Comparison of ENCODE assay signal across 16 cellular contexts in the genomic region with DNA sequence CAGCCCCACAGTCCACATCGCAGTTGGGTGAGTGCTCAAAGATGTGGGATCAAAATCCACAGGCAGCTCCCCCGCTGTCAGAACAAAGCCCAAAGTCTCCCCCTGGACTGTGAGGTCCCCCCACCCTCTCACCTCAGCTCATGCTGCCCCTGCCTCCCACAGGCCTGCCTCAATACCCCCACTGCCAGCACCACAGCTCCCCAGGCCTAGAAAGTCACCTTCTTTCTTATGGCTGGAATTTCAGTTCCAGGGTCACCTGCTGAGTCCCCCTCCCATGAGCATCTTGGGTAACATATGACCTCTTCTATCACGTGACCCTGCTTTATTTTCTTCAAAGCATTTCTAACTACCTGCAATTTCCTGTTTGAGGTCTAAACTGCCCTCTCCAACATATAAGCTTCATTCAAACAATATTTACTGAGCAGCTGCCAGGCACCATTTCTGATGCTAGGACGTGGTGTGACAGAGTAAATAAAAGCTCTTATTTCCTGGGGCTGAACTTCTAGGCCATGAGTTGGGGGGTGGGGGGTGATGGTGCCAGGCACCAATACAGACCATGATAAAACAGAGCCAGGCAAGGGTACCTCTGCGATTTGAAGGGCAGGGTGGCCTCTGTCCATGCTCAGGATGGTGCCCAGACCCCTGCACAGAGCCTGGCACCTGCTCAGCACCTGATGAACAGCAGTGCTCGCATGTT. TPM values are rescaled to one million over a fixed set of nuclear protein-coding genes. Genes with fewer than 3 reads are reported as not detected.
DNase-seq lines count a peak whose midpoint lies in the region; ATAC-seq and TF ChIP-seq lines count a peak whose summit lies in the region.
"Had no signal": no experiment of that assay in that cellular context is flagged by ENCODE, and none has a peak within 500 bp of the region (broad histone marks: within the 10 kb centered on the region; RNA-seq: fewer than 3 reads in every experiment).

No MANE protein-coding gene starts in this region.

- no peaks in the 10 kb centered on the region for H3K9me3 Mint-ChIP-seq in endothelial cell (ENCODE audit: unreplicated experiment)
- H3K9me3 Mint-ChIP-seq: CD8-positive, alpha-beta T cell; stimulated activated memory B cell treated with anti-CD40 and anti-IgM and Interleukin-4, amounts not matched to agents 10 μg/mL and 1 μg/mL and 100 μg/mL, for 72 hours had no signal

- no peaks in the 10 kb centered on the region for H3K4me1 ChIP-seq in trophoblast cell (ENCODE audit: control insufficient read depth in 1 of 2, insufficient read depth in 2 of 2, low read length in 2 of 2)
- H3K4me1 ChIP-seq in lower lobe of right lung = no peaks in the 10 kb centered on the region

- H4K12ac ChIP-seq in trophoblast cell (ENCODE audit: low read depth, low read length) = no peak overlapping the region

- no peak overlapping the region for H2AK5ac ChIP-seq in trophoblast cell (ENCODE audit: low read length)

- no peak overlapping the region for H3K4me2 ChIP-seq in trophoblast cell (ENCODE audit: low read length)

- H3K36me3 Mint-ChIP-seq in endothelial cell (ENCODE audit: low read depth, unreplicated experiment) = peaks cover 31% of the 10 kb centered on the region

- no peak overlapping the region for H3K23ac ChIP-seq in trophoblast cell (ENCODE audit: low read length)

- no peak overlapping the region for H3K14ac ChIP-seq in trophoblast cell (ENCODE audit: low read length)

- TF ChIP-seq CTCF in C4-2B (conservative IDR thresholded peaks at IDR 0.05) (no peak), HL-60 (IDR thresholded peaks at IDR 0.05; ENCODE audit: insufficient read depth, low read length) (no peak), endothelial cell (IDR thresholded peaks at IDR 0.05; ENCODE audit: unreplicated experiment) (no peak), lower lobe of right lung (IDR thresholded peaks at IDR 0.05) (no peak)

- H2BK12ac ChIP-seq in trophoblast cell (ENCODE audit: low read length) = no peak overlapping the region

- peaks cover 12% of the 10 kb centered on the region for H3K4me1 Mint-ChIP-seq in endothelial cell (ENCODE audit: unreplicated experiment)
- H3K4me1 Mint-ChIP-seq: stimulated activated memory B cell treated with anti-CD40 and anti-IgM and Interleukin-4, amounts not matched to agents 10 μg/mL and 1 μg/mL and 100 μg/mL, for 72 hours had no signal

- H3K4ac ChIP-seq in trophoblast cell (ENCODE audit: low read depth, low read length) = no peak overlapping the region

- H2BK120ac ChIP-seq in trophoblast cell (ENCODE audit: insufficient read depth, low read length, poor library complexity) = no peak overlapping the region

- ATAC-seq in lower lobe of right lung = no peak
- ATAC-seq: CD8-positive, alpha-beta T cell; stimulated activated memory B cell treated with anti-CD40 and anti-IgM and Interleukin-4, amounts not matched to agents 10 μg/mL and 1 μg/mL and 100 μg/mL, for 72 hours had no signal

- peaks cover 6% of the 10 kb centered on the region for H3K27me3 Mint-ChIP-seq in endothelial cell (ENCODE audit: unreplicated experiment)
- H3K27me3 Mint-ChIP-seq: stimulated activated memory B cell treated with anti-CD40 and anti-IgM and Interleukin-4, amounts not matched to agents 10 μg/mL and 1 μg/mL and 100 μg/mL, for 72 hours had no signal

- H3K9ac ChIP-seq in trophoblast cell (ENCODE audit: low read length) = no peak overlapping the region

- H3K27ac Mint-ChIP-seq in endothelial cell (ENCODE audit: unreplicated experiment) = peak overlapping the region; percentile 9
- H3K27ac Mint-ChIP-seq: CD8-positive, alpha-beta T cell; stimulated activated memory B cell treated with anti-CD40 and anti-IgM and Interleukin-4, amounts not matched to agents 10 μg/mL and 1 μg/mL and 100 μg/mL, for 72 hours had no signal

- H3K27ac ChIP-seq in C4-2B (peak overlapping the region; percentile 67), HL-60 (replicated peaks) (0 out of 2 replicates have a peak overlapping the region, but pooled peaks have one; percentile 7), trophoblast cell (ENCODE audit: low read depth, low read length) (no peak overlapping the region), lower lobe of right lung (no peak overlapping the region)
- H3K27ac ChIP-seq: cardiac muscle cell, epithelial cell of prostate had no signal

- no peak overlapping the region for H3K18ac ChIP-seq in trophoblast cell (ENCODE audit: low read length)

- no peaks in the 10 kb centered on the region for H3K79me2 ChIP-seq in trophoblast cell (ENCODE audit: control insufficient read depth, insufficient read depth, low read length, poor library complexity)

- H3K4me3 Mint-ChIP-seq in endothelial cell (ENCODE audit: unreplicated experiment) = no peak overlapping the region
- H3K4me3 Mint-ChIP-seq: CD8-positive, alpha-beta T cell; stimulated activated memory B cell treated with anti-CD40 and anti-IgM and Interleukin-4, amounts not matched to agents 10 μg/mL and 1 μg/mL and 100 μg/mL, for 72 hours had no signal

- intact Hi-C loops in lower lobe of right lung (cut with DNase I) = no loop called here

- DNase-seq in HL-60 (ENCODE audit: low read depth in 1 of 2, low spot score in 1 of 2) = no peak
- peak; percentile 68 for DNase-seq in NCI-H345 (lab: John Stamatoyannopoulos, UW)
- DNase-seq in endothelial cell (ENCODE audit: low spot score) = no peak
- no peak for DNase-seq in superior temporal gyrus (ENCODE audit: extremely low spot score)
- DNase-seq in trophoblast cell = no peak
- no peak for DNase-seq in lower lobe of right lung
- DNase-seq in HuH-7 (ENCODE audit: low spot score) = no peak
- DNase-seq: activated CD4-positive, CD25-positive, alpha-beta regulatory T cell; activated naive CD4-positive, alpha-beta T cell; CD8-positive, alpha-beta T cell; hypothalamus; NCI-H226 had no signal

- H2BK5ac ChIP-seq in trophoblast cell (ENCODE audit: low read depth, low read length, poor library complexity) = no peak overlapping the region

- WGBS in trophoblast cell (ENCODE audit: extremely low coverage, insufficient coverage, insufficient read length) = no CpG with 5 or more reads among the region's 6 CpGs

- H3K79me1 ChIP-seq in trophoblast cell (ENCODE audit: low read length) = no peaks in the 10 kb centered on the region

- H4K8ac ChIP-seq in trophoblast cell (ENCODE audit: low read depth, low read length) = no peak overlapping the region

- H3K36me3 ChIP-seq in trophoblast cell (ENCODE audit: control insufficient read depth in 1 of 2, insufficient read depth in 2 of 2, low read length in 2 of 2) (peaks cover 43 to 47% of the 10 kb centered on the region in 2 experiments), lower lobe of right lung (peaks cover 37% of the 10 kb centered on the region)

- H3K9me3 ChIP-seq in trophoblast cell (ENCODE audit: insufficient read depth, low read depth, low read length) (peaks cover 9% of the 10 kb centered on the region), lower lobe of right lung (no peaks in the 10 kb centered on the region)

- no peak overlapping the region for H4K91ac ChIP-seq in trophoblast cell (ENCODE audit: low read depth, low read length)

- H3K27me3 ChIP-seq in HL-60 (ENCODE audit: insufficient read depth, poor library complexity, severe bottlenecking) (no peaks in the 10 kb centered on the region), trophoblast cell (ENCODE audit: insufficient read depth, low read length) (no peaks in the 10 kb centered on the region), lower lobe of right lung (ENCODE audit: low read depth) (no peaks in the 10 kb centered on the region)
- H3K27me3 ChIP-seq: cardiac muscle cell had no signal

- H3K4me3 ChIP-seq in HL-60 (replicated peaks; ENCODE audit: insufficient read depth, low read length) (no peak overlapping the region), trophoblast cell (ENCODE audit: low read depth, low read length) (no peak overlapping the region), lower lobe of right lung (no peak overlapping the region)
- H3K4me3 ChIP-seq: cardiac muscle cell had no signal

- H2AFZ ChIP-seq in trophoblast cell (ENCODE audit: insufficient read depth, low read length, poor library complexity) = no peak overlapping the region

RNA-seq across cellular contexts. Expression of a gene that starts 2.4 kb away (rescaled TPM):
- total RNA-seq in endothelial cell (ENCODE audit: unreplicated experiment) (0.44 TPM), lower lobe of right lung (not detected)
- polyA plus RNA-seq in trophoblast cell (2013) = not detected in 2 replicates
- total RNA-seq: cardiac muscle cell; CD8-positive, alpha-beta T cell had no signal

RNA-seq across cellular contexts. Expression of a gene that starts 11.3 kb away (rescaled TPM):
- 76.1 TPM for total RNA-seq in endothelial cell (ENCODE audit: unreplicated experiment)
- 27.3 and 27.9 TPM in 2 replicates for polyA plus RNA-seq in trophoblast cell (2013)
- total RNA-seq in lower lobe of right lung = 20.8 TPM

RNA-seq across cellular contexts. Expression of a gene that starts 14.6 kb away (rescaled TPM):
- total RNA-seq in endothelial cell (ENCODE audit: unreplicated experiment) = 165 TPM
- 164 and 166 TPM in 2 replicates for polyA plus RNA-seq in trophoblast cell (2013)
- total RNA-seq in lower lobe of right lung = 121 TPM

RNA-seq across cellular contexts. Expression of a gene that starts 28.9 kb away (rescaled TPM):
- total RNA-seq in endothelial cell (ENCODE audit: unreplicated experiment) (5.2 TPM), lower lobe of right lung (2.6 TPM)
- 23.1 and 26.0 TPM in 2 replicates for polyA plus RNA-seq in trophoblast cell (2013)

RNA-seq across cellular contexts. Expression of a gene that starts 38.7 kb away (rescaled TPM):
- total RNA-seq in endothelial cell (ENCODE audit: unreplicated experiment) = 7.6 TPM
- 3.5 TPM in 2 replicates for polyA plus RNA-seq in trophoblast cell (2013)
- 1.0 TPM for total RNA-seq in lower lobe of right lung

Comparison
In these comparisons a context has a peak if more than half of its experiments do, and no peak if none do; other contexts are left out.
1. H3K27ac ChIP-seq: peak in C4-2B (single experiment) and HL-60 (single experiment); none in trophoblast cell (single experiment) and lower lobe of right lung (single experiment).